Comparison of ENCODE assay signal across 8 cellular contexts in the genomic region with DNA sequence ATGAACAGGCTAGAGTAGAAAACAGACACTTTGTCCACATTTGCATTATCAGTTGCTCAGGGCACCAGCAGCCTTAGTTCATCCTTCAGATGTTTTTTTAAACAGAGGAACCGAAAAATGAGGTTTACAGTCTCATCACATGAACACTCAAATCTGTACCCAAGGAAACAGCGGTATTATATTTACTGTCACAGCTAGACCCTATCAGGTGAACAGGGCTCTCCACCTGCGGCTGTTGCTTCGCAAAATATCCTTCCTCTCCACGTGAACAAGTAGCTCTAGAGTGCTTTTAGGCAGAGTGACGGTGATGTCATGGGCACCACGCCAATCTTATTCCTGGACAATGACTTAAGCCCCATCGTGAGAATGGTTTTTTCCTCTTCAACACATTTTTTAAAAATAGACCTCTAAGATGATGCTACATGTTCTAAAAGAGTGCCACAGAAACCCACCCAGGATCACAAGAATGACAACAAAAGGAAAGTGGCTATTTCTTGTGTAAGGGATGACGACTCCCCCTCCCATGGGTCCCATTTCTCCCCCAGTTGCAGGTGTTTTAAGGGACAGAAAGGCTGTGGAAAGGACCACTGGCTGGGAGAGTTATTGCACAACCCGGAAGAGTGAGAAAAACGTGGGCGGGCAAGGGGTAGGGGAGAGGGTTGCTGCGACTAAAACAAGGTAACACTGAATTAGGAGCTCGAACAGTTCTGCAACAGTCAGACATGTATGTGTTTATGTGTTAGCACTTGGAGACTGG.
DNase-seq lines count a peak whose midpoint lies in the region; ATAC-seq and TF ChIP-seq lines count a peak whose summit lies in the region.

No MANE protein-coding gene starts in this region.

- no peaks in the 10 kb centered on the region for H3K9me3 Mint-ChIP-seq in effector memory CD8-positive, alpha-beta T cell

- H3K4me1 ChIP-seq in GM23248 (ENCODE audit: insufficient read depth) = peaks cover 25% of the 10 kb centered on the region

- H3K4me3 ChIP-seq in GM23248 = no peak overlapping the region

- no peaks in the 10 kb centered on the region for H3K27me3 Mint-ChIP-seq in effector memory CD8-positive, alpha-beta T cell

- H3K4me3 Mint-ChIP-seq in effector memory CD8-positive, alpha-beta T cell = no peak overlapping the region

- H3K9me2 ChIP-seq in GM23248 (ENCODE audit: insufficient read depth) = no peaks in the 10 kb centered on the region

- H3K36me3 Mint-ChIP-seq in effector memory CD8-positive, alpha-beta T cell (ENCODE audit: insufficient read depth) = no peaks in the 10 kb centered on the region

- peaks cover 54% of the 10 kb centered on the region; the same call in 1 of the 2 replicates for H3K79me2 ChIP-seq in GM23248 (ENCODE audit: insufficient read depth)

- peak overlapping the region in 1 of 2 donors; percentile 62 for H3K27ac Mint-ChIP-seq in effector memory CD8-positive, alpha-beta T cell

- in situ Hi-C loops in GM13977 (cut with MboI; ENCODE audit: low pct_unique_long_range_greater_than_20kb, low sequenced_read_pairs, unreplicated experiment) (loop anchor here (10.0 kb wide), 1 partner anchor 83 kb away; no protein-coding TSS in a partner anchor), GM23248 (cut with MboI) (no loop called here)

- H4K20me1 ChIP-seq in GM23248 (ENCODE audit: insufficient read depth) = no peaks in the 10 kb centered on the region

- no peak overlapping the region for H3K4me2 ChIP-seq in GM23248 (ENCODE audit: unreplicated experiment)

- H3K9ac ChIP-seq in GM23248 = peak overlapping the region; percentile 19; the same call in 1 of the 2 replicates

- no peaks in the 10 kb centered on the region for H3K27me3 ChIP-seq in GM23248 (replicated peaks; ENCODE audit: insufficient read depth)

- no peak overlapping the region for H2AFZ ChIP-seq in GM23248

- H3F3A ChIP-seq in GM23248 (ENCODE audit: insufficient read depth) = peaks cover 96% of the 10 kb centered on the region

- no peaks in the 10 kb centered on the region for H3K4me1 Mint-ChIP-seq in effector memory CD8-positive, alpha-beta T cell (ENCODE audit: low read depth in 2 of 2)

- H3K9me3 ChIP-seq in GM23248 (ENCODE audit: low read depth) = no peaks in the 10 kb centered on the region

- no peak for TF ChIP-seq CTCF in GM13977 (IDR thresholded peaks at IDR 0.05; ENCODE audit: extremely low read depth, insufficient read depth, missing control alignments)

- H3K27ac ChIP-seq in GM23248 = peak overlapping the region; percentile 52

- H3K36me3 ChIP-seq in GM23248 (ENCODE audit: low read depth) = peaks cover 53% of the 10 kb centered on the region

- peak; percentile 35 for ATAC-seq in effector memory CD8-positive, alpha-beta T cell (replicated peaks)

- DNase-seq in GM13977 (ENCODE audit: low spot score) = peak; percentile 63
- DNase-seq in GM23248 = peak; percentile 58
- peak; percentile 74 for DNase-seq in NCI-H1092 treated with DMSO at 0.1 percent for 48 hours (lab: John Stamatoyannopoulos, UW)
- DNase-seq in effector memory CD8-positive, alpha-beta T cell = no peak
- DNase-seq in effector CD4-positive, alpha-beta T cell = no peak
- DNase-seq in 8988T = no peak
- no peak for DNase-seq in activated effector memory CD4-positive, alpha-beta T cell treated with Interleukin-2 at 50 U/mL for 16 hours
- no peak for DNase-seq in NCI-H82 treated with DMSO at 0.1 percent for 48 hours (lab: John Stamatoyannopoulos, UW; ENCODE audit: unreplicated experiment)

- 74 to 78% methylated on average over 14 of the region's 14 CpGs for WGBS in GM23248 (ENCODE audit: low coverage in 1 of 2, low lambda C conversion rate in 2 of 2, missing lambda C conversion rate in 2 of 2), 2 experiments

Comparison
In these comparisons a context has a peak if more than half of its experiments do, and no peak if none do; other contexts are left out.
1. DNase-seq: peak in GM13977 (single experiment), GM23248 (single experiment) and NCI-H1092 treated with DMSO at 0.1 percent for 48 hours (single experiment); none in effector memory CD8-positive, alpha-beta T cell (0 of 3), effector CD4-positive, alpha-beta T cell (single experiment), 8988T (single experiment), activated effector memory CD4-positive, alpha-beta T cell treated with Interleukin-2 at 50 U/mL for 16 hours (single experiment) and NCI-H82 treated with DMSO at 0.1 percent for 48 hours (single experiment).